In the genomic region with DNA sequence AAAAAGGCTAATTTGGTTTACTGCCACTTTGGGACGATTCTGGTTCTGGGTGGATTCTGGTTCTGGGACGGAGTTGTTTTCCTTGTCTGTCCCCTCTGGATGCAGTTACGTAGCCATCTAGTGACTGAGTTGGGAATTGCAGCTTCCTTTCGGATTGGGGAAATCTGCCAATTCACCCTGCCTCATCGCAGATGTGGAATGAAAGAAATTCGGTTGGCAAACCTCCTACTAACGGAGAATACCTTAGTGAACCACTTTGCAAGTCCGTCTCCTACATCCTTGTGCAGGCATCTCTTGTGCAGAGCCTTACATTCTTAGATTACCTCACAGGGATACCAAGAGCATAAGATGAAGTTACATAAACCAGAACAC, we compare ENCODE assay signal across 8 cellular contexts. TPM values are rescaled to one million over a fixed set of nuclear protein-coding genes. Genes with fewer than 3 reads are reported as not detected.
DNase-seq lines count a peak whose midpoint lies in the region; ATAC-seq and TF ChIP-seq lines count a peak whose summit lies in the region.

No MANE protein-coding gene starts in this region.

- intact Hi-C loops in thyroid gland (cut with DNase I): loop anchor here (5.0 kb wide), 1 partner anchor 200 kb away; no protein-coding TSS in a partner anchor

- peak; percentile 67 for DNase-seq in MG63
- DNase-seq in SK-N-MC (ENCODE audit: low read depth, low spot score): peak; percentile 70
- DNase-seq in glomerular visceral epithelial cell (ENCODE audit: extremely low spot score): peak; percentile 92
- peak; percentile 91 for DNase-seq in osteocyte (ENCODE audit: extremely low spot score, unreplicated experiment)
- DNase-seq in thyroid gland: peak; percentile 83 to 85

- no peak for ATAC-seq in GM21423 (IDR thresholded peaks at IDR 0.05; ENCODE audit: unreplicated experiment)

- H3K9ac ChIP-seq in SK-N-MC (ENCODE audit: insufficient read length): peak overlapping the region; percentile 60

- H3F3A ChIP-seq in DOHH2 (ENCODE audit: control insufficient read depth, insufficient read depth): peaks cover 1% of the 10 kb centered on the region; the same call in 1 of the 2 replicates

- H4K20me1 ChIP-seq in DOHH2 (ENCODE audit: control insufficient read depth, insufficient read depth, low read depth, low read length): no peaks in the 10 kb centered on the region

- peak overlapping the region; percentile 76 for H3K4me3 Mint-ChIP-seq in activated naive CD4-positive, alpha-beta T cell treated with anti-CD3 and anti-CD28 coated beads, Interleukin-2, amount 50 U/mL, for 24 hours
- H3K4me3 Mint-ChIP-seq in osteocyte (ENCODE audit: unreplicated experiment): peak overlapping the region; percentile 68

- peaks cover under 1% of the 10 kb centered on the region for H3K27me3 ChIP-seq in DOHH2 (ENCODE audit: control insufficient read depth, low read length)
- H3K27me3 ChIP-seq in MG63: peaks cover 15% of the 10 kb centered on the region
- H3K27me3 ChIP-seq in thyroid gland: no peaks in the 10 kb centered on the region

- H3K36me3 Mint-ChIP-seq in activated naive CD4-positive, alpha-beta T cell treated with anti-CD3 and anti-CD28 coated beads, Interleukin-2, amount 50 U/mL, for 24 hours: no peaks in the 10 kb centered on the region
- H3K36me3 Mint-ChIP-seq in osteocyte (ENCODE audit: unreplicated experiment): no peaks in the 10 kb centered on the region

- H3K9me3 ChIP-seq in DOHH2 (ENCODE audit: control insufficient read depth, insufficient read depth, low read length): no peaks in the 10 kb centered on the region
- no peaks in the 10 kb centered on the region for H3K9me3 ChIP-seq in MG63
- H3K9me3 ChIP-seq in SK-N-MC (ENCODE audit: low read depth, low read length): no peaks in the 10 kb centered on the region
- no peaks in the 10 kb centered on the region for H3K9me3 ChIP-seq in thyroid gland

- TF ChIP-seq POLR2A in thyroid gland (IDR thresholded peaks at IDR 0.05): no peak

- peak overlapping the region; percentile 74 for H3K4me2 ChIP-seq in DOHH2 (ENCODE audit: low read length)

- H3K9me2 ChIP-seq in DOHH2 (replicated peaks; ENCODE audit: control insufficient read depth, low read length): no peaks in the 10 kb centered on the region

- TF ChIP-seq CTCF in DOHH2 (IDR thresholded peaks at IDR 0.05; ENCODE audit: low read depth, low read length, poor library complexity, severe bottlenecking): peak; percentile 93
- TF ChIP-seq CTCF in osteocyte (IDR thresholded peaks at IDR 0.05): peak; percentile 97
- TF ChIP-seq CTCF in thyroid gland (IDR thresholded peaks at IDR 0.05): peak; percentile 95 to 99 (median 98)

- H3K4me1 Mint-ChIP-seq in activated naive CD4-positive, alpha-beta T cell treated with anti-CD3 and anti-CD28 coated beads, Interleukin-2, amount 50 U/mL, for 24 hours: peaks cover 44% of the 10 kb centered on the region
- peaks cover 21% of the 10 kb centered on the region for H3K4me1 Mint-ChIP-seq in osteocyte (ENCODE audit: unreplicated experiment)

- no peak overlapping the region for H3K27ac Mint-ChIP-seq in activated naive CD4-positive, alpha-beta T cell treated with anti-CD3 and anti-CD28 coated beads, Interleukin-2, amount 50 U/mL, for 24 hours
- peak overlapping the region; percentile 80 for H3K27ac Mint-ChIP-seq in osteocyte (ENCODE audit: unreplicated experiment)

- peak overlapping the region; percentile 76 for H3K4me3 ChIP-seq in DOHH2 (ENCODE audit: low read length)
- H3K4me3 ChIP-seq in MG63: peak overlapping the region; percentile 16; the same call in 1 of the 2 replicates
- peak overlapping the region; percentile 75 for H3K4me3 ChIP-seq in SK-N-MC
- peak overlapping the region in 1 of 3 donors; percentile 6 for H3K4me3 ChIP-seq in thyroid gland (replicated peaks in 1 of 3)

- no peaks in the 10 kb centered on the region for H3K79me2 ChIP-seq in DOHH2 (ENCODE audit: control insufficient read depth, low read length)

- H3K27ac ChIP-seq in DOHH2 (ENCODE audit: low read depth, low read length) (no peak overlapping the region), SK-N-MC (no peak overlapping the region), thyroid gland (no peak overlapping the region)

- H3K27me3 Mint-ChIP-seq in activated naive CD4-positive, alpha-beta T cell treated with anti-CD3 and anti-CD28 coated beads, Interleukin-2, amount 50 U/mL, for 24 hours: no peaks in the 10 kb centered on the region
- peaks cover 17% of the 10 kb centered on the region for H3K27me3 Mint-ChIP-seq in osteocyte (ENCODE audit: unreplicated experiment)

- H3K36me3 ChIP-seq in DOHH2 (ENCODE audit: control insufficient read depth, low read length) (no peaks in the 10 kb centered on the region), MG63 (no peaks in the 10 kb centered on the region), SK-N-MC (ENCODE audit: insufficient read depth, low read length) (no peaks in the 10 kb centered on the region), thyroid gland (no peaks in the 10 kb centered on the region)

- H3K9me3 Mint-ChIP-seq in activated naive CD4-positive, alpha-beta T cell treated with anti-CD3 and anti-CD28 coated beads, Interleukin-2, amount 50 U/mL, for 24 hours: no peaks in the 10 kb centered on the region
- no peaks in the 10 kb centered on the region for H3K9me3 Mint-ChIP-seq in osteocyte (ENCODE audit: unreplicated experiment)

- H3K4me1 ChIP-seq in DOHH2 (ENCODE audit: control insufficient read depth, low read length) (peaks cover 46% of the 10 kb centered on the region), thyroid gland (peaks cover 0 to 4% of the 10 kb centered on the region in 2 donors)

- 1% methylated on average over 8 of the region's 8 CpGs for WGBS in thyroid gland, 2 donors

RNA-seq across cellular contexts. Expression of a gene that starts 31.5 kb away (rescaled TPM):
- 10.8 and 15.1 TPM in 2 replicates for total RNA-seq in MG63 (2014; rRNA removed; shearing (Covaris generic); ENCODE audit: low replicate concordance)
- total RNA-seq in osteocyte (12.3 and 12.4 TPM in 2 replicates), thyroid gland (10 to 100 TPM in 2 of 4 donors, 1 to 10 TPM in 2; 9.3 to 13.3 (median 10.4) TPM)
